In the genomic region with DNA sequence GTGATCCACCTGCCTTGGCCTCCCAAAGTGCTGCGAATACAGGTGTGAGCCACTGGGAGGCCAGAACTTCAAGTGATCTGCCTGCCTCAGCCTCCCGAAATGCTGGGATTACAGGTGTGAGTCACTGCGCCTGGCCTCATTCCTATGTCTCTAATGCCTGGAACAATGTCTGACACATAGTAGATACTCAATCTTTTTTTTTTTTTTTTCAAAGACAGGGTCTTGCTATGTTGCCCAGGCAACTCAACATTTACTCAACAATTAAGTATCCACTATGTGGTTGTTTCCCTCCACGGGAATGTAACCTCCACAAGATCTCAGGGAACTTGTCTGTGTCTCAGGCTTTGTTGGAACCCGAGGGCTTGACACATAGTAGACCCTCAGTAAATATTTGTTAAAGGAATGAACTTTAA, we compare ENCODE assay signal across 13 cellular contexts. TPM values are rescaled to one million over a fixed set of nuclear protein-coding genes. Genes with fewer than 3 reads are reported as not detected.
DNase-seq lines count a peak whose midpoint lies in the region; ATAC-seq and FAIRE-seq lines count a peak whose summit lies in the region.
"Had no signal": no experiment of that assay in that cellular context is flagged by ENCODE, and none has a peak within 500 bp of the region (broad histone marks: within the 10 kb centered on the region; RNA-seq: fewer than 3 reads in every experiment).

No MANE protein-coding gene starts in this region.

- H3K4ac ChIP-seq in trophoblast cell (ENCODE audit: low read depth, low read length) = no peak overlapping the region

- no peak overlapping the region for H3K4me2 ChIP-seq in trophoblast cell (ENCODE audit: low read length)

- no peak overlapping the region for H3K9ac ChIP-seq in trophoblast cell (ENCODE audit: low read length)

- no CpG with 5 or more reads among the region's 5 CpGs for WGBS in trophoblast cell (ENCODE audit: extremely low coverage, insufficient coverage, insufficient read length)

- no peaks in the 10 kb centered on the region for H3K36me3 ChIP-seq in trophoblast cell (ENCODE audit: control insufficient read depth in 1 of 2, insufficient read depth in 2 of 2, low read length in 2 of 2)

- H3K79me1 ChIP-seq in trophoblast cell (ENCODE audit: low read length) = peaks cover 14% of the 10 kb centered on the region

- H4K12ac ChIP-seq in trophoblast cell (ENCODE audit: low read depth, low read length) = no peak overlapping the region

- no peak overlapping the region for H2BK5ac ChIP-seq in trophoblast cell (ENCODE audit: low read depth, low read length, poor library complexity)

- no peaks in the 10 kb centered on the region for H3K27me3 ChIP-seq in trophoblast cell (ENCODE audit: insufficient read depth, low read length)
- H3K27me3 ChIP-seq: testis had no signal

- H4K8ac ChIP-seq in trophoblast cell (ENCODE audit: low read depth, low read length) = no peak overlapping the region

- H2BK12ac ChIP-seq in trophoblast cell (ENCODE audit: low read length) = no peak overlapping the region

- no peak overlapping the region for H2AFZ ChIP-seq in trophoblast cell (ENCODE audit: insufficient read depth, low read length, poor library complexity)

- peak overlapping the region; percentile 3 for H3K27ac ChIP-seq in trophoblast cell (ENCODE audit: low read depth, low read length)
- H3K27ac ChIP-seq: testis had no signal

- H3K18ac ChIP-seq in trophoblast cell (ENCODE audit: low read length) = no peak overlapping the region

- no peak overlapping the region for H3K23ac ChIP-seq in trophoblast cell (ENCODE audit: low read length)

- H3K14ac ChIP-seq in trophoblast cell (ENCODE audit: low read length) = no peak overlapping the region

- H3K79me2 ChIP-seq in trophoblast cell (ENCODE audit: control insufficient read depth, insufficient read depth, low read length, poor library complexity) = peaks cover 8% of the 10 kb centered on the region

- no peak overlapping the region for H2BK120ac ChIP-seq in trophoblast cell (ENCODE audit: insufficient read depth, low read length, poor library complexity)

- peak; percentile 70 for FAIRE-seq in G401.6 (lab: Jason Lieb, UNC)

- DNase-seq in RKO (ENCODE audit: low spot score) = peak; percentile 78
- DNase-seq in trophoblast cell = peak; percentile 93 to 95
- DNase-seq in stimulated activated naive CD8-positive, alpha-beta T cell treated with anti-CD3 and anti-CD28 coated beads, Interleukin-15, Interleukin-2, amounts not matched to agents 100 U/mL and 50 U/mL, for 24 hours = no peak
- DNase-seq in central memory CD4-positive, alpha-beta T cell = no peak
- DNase-seq in GM19238 (ENCODE audit: insufficient read length, low spot score) = no peak
- DNase-seq in SKM-1 (lab: John Stamatoyannopoulos, UW; ENCODE audit: unreplicated experiment) = no peak
- DNase-seq: activated CD4-positive, alpha-beta memory T cell treated with anti-CD3 and anti-CD28 coated beads, Interleukin-2, amount 10 ng/mL, durations not matched to agents 7 days and 5 days; activated naive CD4-positive, alpha-beta T cell treated with anti-CD3 and anti-CD28 coated beads, Interleukin-2, amount 50 U/mL, for 16 hours; effector memory CD8-positive, alpha-beta T cell; NCI-H446 treated with DMSO at 0.1 percent for 48 hours; testis had no signal

- peak; percentile 55 for ATAC-seq in esophagus mucosa
- ATAC-seq in stimulated activated naive CD8-positive, alpha-beta T cell treated with anti-CD3 and anti-CD28 coated beads, Interleukin-15, Interleukin-2, amounts not matched to agents 100 U/mL and 50 U/mL, for 24 hours = no peak
- ATAC-seq: effector memory CD8-positive, alpha-beta T cell had no signal

- no peak overlapping the region for H2AK5ac ChIP-seq in trophoblast cell (ENCODE audit: low read length)

- no peak overlapping the region for H3K4me3 ChIP-seq in trophoblast cell (ENCODE audit: low read depth, low read length)
- H3K4me3 ChIP-seq: testis had no signal

- peaks cover 10 to 16% of the 10 kb centered on the region in 2 experiments for H3K4me1 ChIP-seq in trophoblast cell (ENCODE audit: control insufficient read depth in 1 of 2, insufficient read depth in 2 of 2, low read length in 2 of 2)

- H3K9me3 ChIP-seq in trophoblast cell (ENCODE audit: insufficient read depth, low read depth, low read length) = peaks cover 4% of the 10 kb centered on the region
- H3K9me3 ChIP-seq: testis had no signal

- H4K91ac ChIP-seq in trophoblast cell (ENCODE audit: low read depth, low read length) = no peak overlapping the region

RNA-seq across cellular contexts. Expression of a gene that starts 3.1 kb away (rescaled TPM):
- total RNA-seq in esophagus mucosa = 4.1 TPM
- polyA plus RNA-seq in trophoblast cell (2013) = 11.5 and 13.2 TPM in 2 replicates

RNA-seq across cellular contexts. Expression of a gene that starts 40.0 kb away (rescaled TPM):
- total RNA-seq in esophagus mucosa = 0.08 TPM
- polyA plus RNA-seq in trophoblast cell (2013) = 1.5 TPM in 2 replicates

Comparison
In these comparisons a context has a peak if more than half of its experiments do, and no peak if none do; other contexts are left out.
1. DNase-seq: peak in RKO (single experiment) and trophoblast cell (2 of 2); none in stimulated activated naive CD8-positive, alpha-beta T cell treated with anti-CD3 and anti-CD28 coated beads, Interleukin-15, Interleukin-2, amounts not matched to agents 100 U/mL and 50 U/mL, for 24 hours (single experiment), central memory CD4-positive, alpha-beta T cell (single experiment), GM19238 (single experiment) and SKM-1 (single experiment).